Comparison of ENCODE assay signal across 2 cellular contexts in the genomic region with DNA sequence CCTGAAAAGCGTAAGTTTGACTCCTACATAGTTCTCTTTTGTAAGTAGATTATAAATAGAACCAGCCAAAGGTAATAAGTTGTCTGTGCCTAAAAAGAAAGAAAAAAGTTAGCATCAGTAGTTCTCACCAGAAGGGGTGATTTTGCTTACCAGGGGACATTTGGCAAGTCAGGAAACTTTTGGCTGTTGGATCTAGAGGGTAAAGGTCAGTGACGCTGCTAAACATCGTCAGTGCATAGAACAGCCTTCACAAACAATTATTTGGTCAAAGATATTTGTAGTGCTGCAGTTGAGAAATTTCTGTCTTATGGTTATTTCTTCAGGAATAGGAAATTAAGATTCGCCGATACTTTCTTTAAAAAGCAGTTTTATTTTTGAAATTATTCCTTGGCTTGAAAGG.
TF ChIP-seq lines count a peak whose summit lies in the region.

No MANE protein-coding gene starts in this region.

TF ChIP-seq in A549, 52 proteins besides CTCF, POLR2A, EP300 and RAD21 (continued from another document):
- TF ChIP-seq, protein P1, sequence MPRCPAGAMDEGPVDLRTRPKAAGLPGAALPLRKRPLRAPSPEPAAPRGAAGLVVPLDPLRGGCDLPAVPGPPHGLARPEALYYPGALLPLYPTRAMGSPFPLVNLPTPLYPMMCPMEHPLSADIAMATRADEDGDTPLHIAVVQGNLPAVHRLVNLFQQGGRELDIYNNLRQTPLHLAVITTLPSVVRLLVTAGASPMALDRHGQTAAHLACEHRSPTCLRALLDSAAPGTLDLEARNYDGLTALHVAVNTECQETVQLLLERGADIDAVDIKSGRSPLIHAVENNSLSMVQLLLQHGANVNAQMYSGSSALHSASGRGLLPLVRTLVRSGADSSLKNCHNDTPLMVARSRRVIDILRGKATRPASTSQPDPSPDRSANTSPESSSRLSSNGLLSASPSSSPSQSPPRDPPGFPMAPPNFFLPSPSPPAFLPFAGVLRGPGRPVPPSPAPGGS (IDR thresholded peaks at IDR 0.05) = no peak
- TF ChIP-seq FOXS1 (CRISPR knock-in tag; IDR thresholded peaks at IDR 0.05) (no peak), NFE2L2 (conservative IDR thresholded peaks at IDR 0.05; ENCODE audit: low read length) (no peak), RNF2 (IDR thresholded peaks at IDR 0.05; ENCODE audit: borderline replicate concordance, low read depth) (no peak), PHF8 (IDR thresholded peaks at IDR 0.05; ENCODE audit: borderline replicate concordance, low read depth) (no peak)
- TF ChIP-seq, protein P2, sequence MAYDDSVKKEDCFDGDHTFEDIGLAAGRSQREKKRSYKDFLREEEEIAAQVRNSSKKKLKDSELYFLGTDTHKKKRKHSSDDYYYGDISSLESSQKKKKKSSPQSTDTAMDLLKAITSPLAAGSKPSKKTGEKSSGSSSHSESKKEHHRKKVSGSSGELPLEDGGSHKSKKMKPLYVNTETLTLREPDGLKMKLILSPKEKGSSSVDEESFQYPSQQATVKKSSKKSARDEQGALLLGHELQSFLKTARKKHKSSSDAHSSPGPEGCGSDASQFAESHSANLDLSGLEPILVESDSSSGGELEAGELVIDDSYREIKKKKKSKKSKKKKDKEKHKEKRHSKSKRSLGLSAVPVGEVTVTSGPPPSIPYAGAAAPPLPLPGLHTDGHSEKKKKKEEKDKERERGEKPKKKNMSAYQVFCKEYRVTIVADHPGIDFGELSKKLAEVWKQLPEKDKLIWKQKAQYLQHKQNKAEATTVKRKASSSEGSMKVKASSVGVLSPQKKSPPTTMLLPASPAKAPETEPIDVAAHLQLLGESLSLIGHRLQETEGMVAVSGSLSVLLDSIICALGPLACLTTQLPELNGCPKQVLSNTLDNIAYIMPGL (CRISPR knock-in tag; IDR thresholded peaks at IDR 0.05; ENCODE audit: borderline replicate concordance) = no peak

TF ChIP-seq in liver, 16 proteins besides CTCF, POLR2A, EP300 and RAD21 (continued from another document):
- peak; percentile 63 for TF ChIP-seq YY1 (IDR thresholded peaks at IDR 0.05)
- TF ChIP-seq FOXA2 (IDR thresholded peaks at IDR 0.05) = no peak
- TF ChIP-seq HNF4A (conservative IDR thresholded peaks at IDR 0.05) = peak; percentile 89 to 93
- TF ChIP-seq NR2F2 (IDR thresholded peaks at IDR 0.05) = peak; percentile 64
- TF ChIP-seq RXRA (IDR thresholded peaks at IDR 0.05) = peak; percentile 64 to 71
- TF ChIP-seq FOXA1 (IDR thresholded peaks at IDR 0.05) = peak; percentile 21
- TF ChIP-seq EGR1 (IDR thresholded peaks at IDR 0.05; ENCODE audit: low read depth in 2 of 2) = no peak
- TF ChIP-seq HNF4G (IDR thresholded peaks at IDR 0.05) = peak; percentile 57
- peak; percentile 80 for TF ChIP-seq SP1 (IDR thresholded peaks at IDR 0.05)
- TF ChIP-seq, protein P3, sequence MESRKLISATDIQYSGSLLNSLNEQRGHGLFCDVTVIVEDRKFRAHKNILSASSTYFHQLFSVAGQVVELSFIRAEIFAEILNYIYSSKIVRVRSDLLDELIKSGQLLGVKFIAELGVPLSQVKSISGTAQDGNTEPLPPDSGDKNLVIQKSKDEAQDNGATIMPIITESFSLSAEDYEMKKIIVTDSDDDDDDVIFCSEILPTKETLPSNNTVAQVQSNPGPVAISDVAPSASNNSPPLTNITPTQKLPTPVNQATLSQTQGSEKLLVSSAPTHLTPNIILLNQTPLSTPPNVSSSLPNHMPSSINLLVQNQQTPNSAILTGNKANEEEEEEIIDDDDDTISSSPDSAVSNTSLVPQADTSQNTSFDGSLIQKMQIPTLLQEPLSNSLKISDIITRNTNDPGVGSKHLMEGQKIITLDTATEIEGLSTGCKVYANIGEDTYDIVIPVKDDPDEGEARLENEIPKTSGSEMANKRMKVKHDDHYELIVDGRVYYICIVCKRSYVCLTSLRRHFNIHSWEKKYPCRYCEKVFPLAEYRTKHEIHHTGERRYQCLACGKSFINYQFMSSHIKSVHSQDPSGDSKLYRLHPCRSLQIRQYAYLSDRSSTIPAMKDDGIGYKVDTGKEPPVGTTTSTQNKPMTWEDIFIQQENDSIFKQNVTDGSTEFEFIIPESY (IDR thresholded peaks at IDR 0.05) = peak; percentile 58
- TF ChIP-seq, protein P4, sequence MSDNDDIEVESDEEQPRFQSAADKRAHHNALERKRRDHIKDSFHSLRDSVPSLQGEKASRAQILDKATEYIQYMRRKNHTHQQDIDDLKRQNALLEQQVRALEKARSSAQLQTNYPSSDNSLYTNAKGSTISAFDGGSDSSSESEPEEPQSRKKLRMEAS (IDR thresholded peaks at IDR 0.05) = peak; percentile 32
- TF ChIP-seq GABPA (IDR thresholded peaks at IDR 0.05 in 1 of 2, conservative IDR thresholded peaks at IDR 0.05 in 1 of 2) = peak in 1 of 2 donors; percentile 61
- peak; percentile 44 to 47 for TF ChIP-seq JUND (IDR thresholded peaks at IDR 0.05)
- TF ChIP-seq, protein P5, sequence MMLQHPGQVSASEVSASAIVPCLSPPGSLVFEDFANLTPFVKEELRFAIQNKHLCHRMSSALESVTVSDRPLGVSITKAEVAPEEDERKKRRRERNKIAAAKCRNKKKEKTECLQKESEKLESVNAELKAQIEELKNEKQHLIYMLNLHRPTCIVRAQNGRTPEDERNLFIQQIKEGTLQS (IDR thresholded peaks at IDR 0.05) = no peak
- TF ChIP-seq TAF1 (conservative IDR thresholded peaks at IDR 0.05) = peak; percentile 64
